20 cellular contexts compared by ENCODE assay signal in the genomic region with DNA sequence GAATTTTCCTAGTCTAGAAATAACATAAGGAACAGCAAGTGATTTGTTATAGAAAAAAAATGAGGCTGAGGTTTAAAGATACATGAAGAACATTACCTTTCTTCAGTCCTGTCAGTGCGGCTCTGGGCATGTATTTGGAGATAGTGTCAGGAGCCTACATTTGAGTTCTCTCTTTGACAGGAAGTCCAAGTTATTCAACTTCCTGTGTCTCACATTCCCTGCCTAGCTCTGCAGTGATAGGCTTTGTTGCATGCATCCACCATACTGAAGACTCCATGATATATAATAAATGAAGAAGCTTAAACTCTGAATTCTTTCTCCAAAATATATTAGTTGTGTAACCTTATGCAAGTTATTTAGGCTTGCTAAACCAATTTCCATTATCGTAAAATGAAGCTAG.
DNase-seq lines count a peak whose midpoint lies in the region; ATAC-seq, FAIRE-seq and TF ChIP-seq lines count a peak whose summit lies in the region.
"Had no signal": no experiment of that assay in that cellular context is flagged by ENCODE, and none has a peak within 500 bp of the region (broad histone marks: within the 10 kb centered on the region; RNA-seq: fewer than 3 reads in every experiment).

No MANE protein-coding gene starts in this region.

- no peak for ATAC-seq in GM21576 (IDR thresholded peaks at IDR 0.05; ENCODE audit: unreplicated experiment)
- no peak for ATAC-seq in aorta (ENCODE audit: low FRiP score)

- no peak overlapping the region for H3K27ac ChIP-seq in aorta (ENCODE audit: low read depth in 1 of 2, low read length in 2 of 2)
- H3K27ac ChIP-seq: BLaER1, GM23248 had no signal

- intact Hi-C loops in Caco-2 (cut with micrococcal nuclease; ENCODE audit: unreplicated experiment) (no loop called here), aorta (cut with DNase I) (no loop called here)

- H3K9me3 ChIP-seq in Caco-2: no peaks in the 10 kb centered on the region
- H3K9me3 ChIP-seq in aorta (ENCODE audit: control insufficient read depth, low read length): no peaks in the 10 kb centered on the region
- H3K9me3 ChIP-seq: BLaER1, HAP-1 had no signal

- H3K4me1 Mint-ChIP-seq in Caco-2 (ENCODE audit: low read depth, unreplicated experiment): peaks cover 29% of the 10 kb centered on the region
- H3K4me1 Mint-ChIP-seq: CD4-positive, alpha-beta memory T cell had no signal

- CTCF ChIA-PET in Caco-2 (lab: Charles Lee): no interaction called here

- no peak overlapping the region for H3K4me3 ChIP-seq in Caco-2 (ENCODE audit: low read depth, low read length)
- no peak overlapping the region for H3K4me3 ChIP-seq in bronchial epithelial cell (ENCODE audit: low read depth, low read length)
- H3K4me3 ChIP-seq in aorta (ENCODE audit: low read length in 2 of 2): no peak overlapping the region
- H3K4me3 ChIP-seq: BLaER1, GM23248, HAP-1 had no signal

- H3K27me3 Mint-ChIP-seq in Caco-2 (ENCODE audit: insufficient read depth, unreplicated experiment): no peaks in the 10 kb centered on the region
- H3K27me3 Mint-ChIP-seq: CD4-positive, alpha-beta memory T cell had no signal

- H3K27me3 ChIP-seq in Caco-2 (replicated peaks; ENCODE audit: control insufficient read depth, insufficient read depth, low read length) (no peaks in the 10 kb centered on the region), bronchial epithelial cell (ENCODE audit: control insufficient read depth, insufficient read depth, low read length) (no peaks in the 10 kb centered on the region), aorta (ENCODE audit: control insufficient read depth in 1 of 2, insufficient read depth in 2 of 2, low read length in 1 of 2) (no peaks in the 10 kb centered on the region)
- H3K27me3 ChIP-seq: BLaER1 had no signal

- H3K27ac Mint-ChIP-seq in Caco-2 (ENCODE audit: unreplicated experiment): peak overlapping the region; percentile 15
- H3K27ac Mint-ChIP-seq: CD4-positive, alpha-beta memory T cell had no signal

- TF ChIP-seq CTCF in Caco-2 (IDR thresholded peaks at IDR 0.05; ENCODE audit: insufficient read depth in 1 of 2, low read depth in 1 of 2, low read length in 1 of 2, severe bottlenecking in 1 of 2, unreplicated experiment in 1 of 2): no peak
- no peak for TF ChIP-seq CTCF in bronchial epithelial cell (IDR thresholded peaks at IDR 0.05; ENCODE audit: insufficient read depth, low read length, severe bottlenecking)

- no peak for FAIRE-seq in bronchial epithelial cell (lab: Jason Lieb, UNC)
- FAIRE-seq: A204.1, G401.6, GM12891, GM19239 had no signal

- H3K36me3 ChIP-seq in Caco-2 (ENCODE audit: control insufficient read depth, insufficient read depth, low read length): no peaks in the 10 kb centered on the region
- H3K36me3 ChIP-seq in bronchial epithelial cell (ENCODE audit: control insufficient read depth, insufficient read depth, low read length): no peaks in the 10 kb centered on the region
- H3K36me3 ChIP-seq in aorta (ENCODE audit: control insufficient read depth in 1 of 2, insufficient read depth in 2 of 2, low read length in 1 of 2): no peaks in the 10 kb centered on the region
- H3K36me3 ChIP-seq: BLaER1, HAP-1 had no signal

- WGBS in aorta, 2 donors: 86 to 88% methylated on average over 2 of the region's 2 CpGs

- no TSS peak for BruUV-seq in Caco-2 (replicated peaks; lab: Mats Ljungman, UMichigan)

- H3K4me1 ChIP-seq in Caco-2 (peaks cover 67% of the 10 kb centered on the region), aorta (ENCODE audit: control insufficient read depth in 1 of 2, insufficient read depth in 2 of 2, low read length in 2 of 2) (no peaks in the 10 kb centered on the region)
- H3K4me1 ChIP-seq: BLaER1, HAP-1 had no signal

- H3K4me3 Mint-ChIP-seq in Caco-2 (ENCODE audit: unreplicated experiment): no peak overlapping the region
- H3K4me3 Mint-ChIP-seq: CD14-positive monocyte; CD4-positive, alpha-beta memory T cell had no signal

- H3K36me3 Mint-ChIP-seq in Caco-2 (ENCODE audit: insufficient read depth, unreplicated experiment): no peaks in the 10 kb centered on the region
- H3K36me3 Mint-ChIP-seq: CD14-positive monocyte; CD4-positive, alpha-beta memory T cell had no signal

- POLR2A ChIA-PET in Caco-2 (lab: Charles Lee): no interaction called here

- DNase-seq in AML-193 (lab: John Stamatoyannopoulos, UW): peak; percentile 26 to 33
- no peak for DNase-seq in Caco-2
- peak; percentile 4 for DNase-seq in MV-4-11 (lab: John Stamatoyannopoulos, UW)
- DNase-seq in bronchial epithelial cell (ENCODE audit: low read depth): peak; percentile 15
- no peak for DNase-seq in NCI-H345 (lab: John Stamatoyannopoulos, UW)
- DNase-seq in aorta: no peak
- no peak for DNase-seq in COR-L47 (lab: John Stamatoyannopoulos, UW)
- DNase-seq: ACHN; CD4-positive, alpha-beta memory T cell; DMS 273 treated with DMSO at 0.1 percent for 48 hours; DMS53; GM23248 had no signal

- no peaks in the 10 kb centered on the region for H3K9me3 Mint-ChIP-seq in Caco-2 (ENCODE audit: unreplicated experiment)
- H3K9me3 Mint-ChIP-seq: CD4-positive, alpha-beta memory T cell had no signal

Comparison
In these comparisons a context has a peak if more than half of its experiments do, and no peak if none do; other contexts are left out.
1. DNase-seq: peak in AML-193 (2 of 2), MV-4-11 (single experiment) and bronchial epithelial cell (single experiment); none in Caco-2 (0 of 2), NCI-H345 (single experiment), aorta (0 of 2) and COR-L47 (single experiment).